Comparison of ENCODE assay signal across 1 cellular context in genomic region chr6:145235207-145235606, GRCh38.
TF ChIP-seq lines count a peak whose summit lies in the region.

No MANE protein-coding gene starts in this region.

TF ChIP-seq in HepG2, 621 proteins besides CTCF, POLR2A, EP300 and RAD21 (continued from another document):
- TF ChIP-seq, protein P1, sequence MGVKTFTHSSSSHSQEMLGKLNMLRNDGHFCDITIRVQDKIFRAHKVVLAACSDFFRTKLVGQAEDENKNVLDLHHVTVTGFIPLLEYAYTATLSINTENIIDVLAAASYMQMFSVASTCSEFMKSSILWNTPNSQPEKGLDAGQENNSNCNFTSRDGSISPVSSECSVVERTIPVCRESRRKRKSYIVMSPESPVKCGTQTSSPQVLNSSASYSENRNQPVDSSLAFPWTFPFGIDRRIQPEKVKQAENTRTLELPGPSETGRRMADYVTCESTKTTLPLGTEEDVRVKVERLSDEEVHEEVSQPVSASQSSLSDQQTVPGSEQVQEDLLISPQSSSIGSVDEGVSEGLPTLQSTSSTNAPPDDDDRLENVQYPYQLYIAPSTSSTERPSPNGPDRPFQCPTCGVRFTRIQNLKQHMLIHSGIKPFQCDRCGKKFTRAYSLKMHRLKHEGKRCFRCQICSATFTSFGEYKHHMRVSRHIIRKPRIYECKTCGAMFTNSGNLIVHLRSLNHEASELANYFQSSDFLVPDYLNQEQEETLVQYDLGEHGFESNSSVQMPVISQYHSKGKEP (CRISPR knock-in tag; IDR thresholded peaks at IDR 0.05) = no peak
- TF ChIP-seq, protein P2, sequence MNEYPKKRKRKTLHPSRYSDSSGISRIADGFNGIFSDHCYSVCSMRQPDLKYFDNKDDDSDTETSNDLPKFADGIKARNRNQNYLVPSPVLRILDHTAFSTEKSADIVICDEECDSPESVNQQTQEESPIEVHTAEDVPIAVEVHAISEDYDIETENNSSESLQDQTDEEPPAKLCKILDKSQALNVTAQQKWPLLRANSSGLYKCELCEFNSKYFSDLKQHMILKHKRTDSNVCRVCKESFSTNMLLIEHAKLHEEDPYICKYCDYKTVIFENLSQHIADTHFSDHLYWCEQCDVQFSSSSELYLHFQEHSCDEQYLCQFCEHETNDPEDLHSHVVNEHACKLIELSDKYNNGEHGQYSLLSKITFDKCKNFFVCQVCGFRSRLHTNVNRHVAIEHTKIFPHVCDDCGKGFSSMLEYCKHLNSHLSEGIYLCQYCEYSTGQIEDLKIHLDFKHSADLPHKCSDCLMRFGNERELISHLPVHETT (CRISPR knock-in tag; conservative IDR thresholded peaks at IDR 0.05) = no peak
- TF ChIP-seq MYNN (CRISPR knock-in tag; IDR thresholded peaks at IDR 0.05; ENCODE audit: low read depth) (no peak), PRPF4 (IDR thresholded peaks at IDR 0.05; ENCODE audit: low read depth, low read length, poor library complexity, severe bottlenecking) (no peak), SRSF4 (IDR thresholded peaks at IDR 0.05; ENCODE audit: low read depth, low read length, poor library complexity, severe bottlenecking) (no peak), NFIC (IDR thresholded peaks at IDR 0.05; ENCODE audit: low read length) (no peak), SNAI1 (CRISPR knock-in tag; IDR thresholded peaks at IDR 0.05; ENCODE audit: borderline replicate concordance) (no peak), CBX2 (IDR thresholded peaks at IDR 0.05; ENCODE audit: low read depth, low read length) (no peak), CBX2 (CRISPR knock-in tag; IDR thresholded peaks at IDR 0.05; ENCODE audit: low read depth) (no peak), DR1 (CRISPR knock-in tag; IDR thresholded peaks at IDR 0.05) (no peak)
